17 cellular contexts compared by ENCODE assay signal in the genomic region with DNA sequence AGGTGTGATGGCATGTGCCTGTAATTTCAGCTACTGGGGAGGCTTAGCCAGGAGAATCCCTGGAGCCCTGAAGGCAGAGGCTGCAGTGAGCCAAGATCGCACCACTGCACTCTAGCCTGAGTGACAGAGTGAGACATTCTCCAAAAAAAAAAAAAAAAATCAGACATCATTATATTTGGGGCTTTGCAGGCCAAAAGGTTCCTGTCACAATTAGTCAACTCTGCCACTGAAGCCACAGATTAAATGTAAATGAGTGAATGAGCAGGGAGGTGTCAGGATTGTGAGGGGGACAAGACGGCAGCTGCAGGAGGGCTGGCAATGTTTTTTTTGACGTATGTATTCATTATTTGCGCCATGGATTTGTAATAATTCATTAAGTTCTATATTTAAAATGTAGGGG.
"Had no signal": no experiment of that assay in that cellular context is flagged by ENCODE, and none has a peak within 500 bp of the region (broad histone marks: within the 10 kb centered on the region; RNA-seq: fewer than 3 reads in every experiment).

No MANE protein-coding gene starts in this region.

- H3K27me3 ChIP-seq: dorsolateral prefrontal cortex, heart left ventricle, neutrophil had no signal

- H3K9me3 ChIP-seq: heart left ventricle, neutrophil, psoas muscle had no signal

- H3K27me3 Mint-ChIP-seq: naive thymus-derived CD8-positive, alpha-beta T cell had no signal

- H3K9me3 Mint-ChIP-seq: naive thymus-derived CD8-positive, alpha-beta T cell had no signal

- H3K27ac ChIP-seq: coronary artery, dorsolateral prefrontal cortex, heart left ventricle, neutrophil, psoas muscle had no signal

- ATAC-seq: heart left ventricle; naive thymus-derived CD8-positive, alpha-beta T cell; psoas muscle; sciatic nerve had no signal

- H3K4me3 ChIP-seq: coronary artery, dorsolateral prefrontal cortex, heart left ventricle, psoas muscle had no signal

- DNase-seq: dorsolateral prefrontal cortex; effector CD8-positive, alpha-beta T cell; foreskin melanocyte; heart left ventricle; hippocampal formation; kidney glomerular epithelial cell; mammary epithelial cell; naive thymus-derived CD8-positive, alpha-beta T cell; psoas muscle; retina; stimulated activated CD4-positive, alpha-beta T cell treated with anti-CD3 and anti-CD28 coated beads, Interleukin-2, amount 100 ng/mL, for 24 hours; stimulated activated CD4-positive, alpha-beta T cell treated with anti-CD3 and anti-CD28 coated beads, Interleukin-4, amount 100 ng/mL, for 4 hours; stimulated activated naive CD4-positive, alpha-beta T cell treated with Interleukin-2 at 50 U/mL for 16 hours; trophoblast cell had no signal
